Comparison of ENCODE assay signal across 10 cellular contexts in the genomic region with DNA sequence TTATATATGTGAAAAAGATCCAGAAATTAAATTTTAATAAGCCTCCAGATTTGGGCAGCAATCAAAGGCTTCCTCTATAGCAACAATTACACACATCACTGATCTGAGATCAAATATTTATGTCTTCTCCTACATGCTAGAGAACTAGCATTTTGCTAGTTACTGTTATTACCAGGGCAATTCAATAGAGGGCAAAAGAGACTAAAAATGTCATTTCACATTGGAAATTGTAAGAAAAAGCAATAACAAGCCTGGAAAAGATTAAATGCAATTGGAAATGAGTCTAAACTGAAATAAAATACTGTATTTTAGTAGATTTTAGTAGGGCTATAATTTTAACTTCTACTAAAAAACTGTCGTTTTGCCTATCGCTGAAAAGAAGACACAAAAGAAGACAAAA. TPM values are rescaled to one million over a fixed set of nuclear protein-coding genes. Genes with fewer than 3 reads are reported as not detected.
DNase-seq lines count a peak whose midpoint lies in the region; ATAC-seq, FAIRE-seq and TF ChIP-seq lines count a peak whose summit lies in the region.
"Had no signal": no experiment of that assay in that cellular context is flagged by ENCODE, and none has a peak within 500 bp of the region (broad histone marks: within the 10 kb centered on the region; RNA-seq: fewer than 3 reads in every experiment).

No MANE protein-coding gene starts in this region.

- peak; percentile 80 for FAIRE-seq in A204.1 (lab: Jason Lieb, UNC)

- H3K4me2 ChIP-seq in GM23248 (ENCODE audit: unreplicated experiment), result no peak overlapping the region

- intact Hi-C loops in natural killer cell (cut with micrococcal nuclease), result no loop called here

- no peaks in the 10 kb centered on the region for H3K9me2 ChIP-seq in GM23248 (ENCODE audit: insufficient read depth)

- no peaks in the 10 kb centered on the region for H3K4me1 Mint-ChIP-seq in natural killer cell

- no peak overlapping the region for H3K27ac Mint-ChIP-seq in natural killer cell

- no peaks in the 10 kb centered on the region for H3F3A ChIP-seq in GM23248 (ENCODE audit: insufficient read depth)

- H3K9ac ChIP-seq in GM23248, result no peak overlapping the region

- no peak overlapping the region for H3K4me3 Mint-ChIP-seq in natural killer cell

- no peaks in the 10 kb centered on the region for H3K27me3 ChIP-seq in GM23248 (replicated peaks; ENCODE audit: insufficient read depth)

- no peaks in the 10 kb centered on the region for H3K36me3 ChIP-seq in GM23248 (ENCODE audit: low read depth)

- H3K4me3 ChIP-seq in GM23248, result no peak overlapping the region

- H3K4me1 ChIP-seq in GM23248 (ENCODE audit: insufficient read depth), result no peaks in the 10 kb centered on the region

- H3K79me2 ChIP-seq in GM23248 (ENCODE audit: insufficient read depth), result no peaks in the 10 kb centered on the region

- no peaks in the 10 kb centered on the region for H3K9me3 ChIP-seq in GM23248 (ENCODE audit: low read depth)

- DNase-seq in GM23248 (peak; percentile 37), inferior parietal cortex (ENCODE audit: extremely low spot score) (peak; percentile 29), LoVo (ENCODE audit: low spot score) (no peak), natural killer cell (no peak), NCI-H526 (lab: John Stamatoyannopoulos, UW) (no peak)
- DNase-seq: COR-L47; stimulated activated CD4-positive, alpha-beta T cell treated with anti-CD3 and anti-CD28 coated beads, Interleukin-15, amount 100 ng/mL, for 24 hours had no signal

- no peak overlapping the region for H3K27ac ChIP-seq in GM23248
- no peak overlapping the region for H3K27ac ChIP-seq in VCaP

- 39 to 61% methylated on average over 2 of the region's 2 CpGs for WGBS in GM23248 (ENCODE audit: low coverage in 1 of 2, low lambda C conversion rate in 2 of 2, missing lambda C conversion rate in 2 of 2), 2 experiments

- in situ Hi-C loops in GM23248 (cut with MboI), result loop anchor here (10.0 to 25.0 kb wide), 2 partner anchors 212 to 554 kb away; a partner anchor contains a TSS

- no peaks in the 10 kb centered on the region for H4K20me1 ChIP-seq in GM23248 (ENCODE audit: insufficient read depth)

- H3K36me3 Mint-ChIP-seq in natural killer cell, result peaks cover 10% of the 10 kb centered on the region

- ATAC-seq in GM19395 (IDR thresholded peaks at IDR 0.05; ENCODE audit: unreplicated experiment) (no peak), natural killer cell (no peak)

- H3K9me3 Mint-ChIP-seq in natural killer cell, result peaks cover 2 to 6% of the 10 kb centered on the region in 2 donors

- H3K27me3 Mint-ChIP-seq in natural killer cell (ENCODE audit: low read depth in 2 of 2), result no peaks in the 10 kb centered on the region

- TF ChIP-seq CTCF in VCaP (conservative IDR thresholded peaks at IDR 0.05), result peak; percentile 69
- no peak for TF ChIP-seq CTCF in natural killer cell (IDR thresholded peaks at IDR 0.05)

- no peak overlapping the region for H2AFZ ChIP-seq in GM23248

RNA-seq across cellular contexts. Expression of a gene that starts 32.6 kb away (rescaled TPM):
- total RNA-seq in GM23248 (2014; rRNA removed; shearing (Covaris generic)), result 65.4 and 75.4 TPM in 2 replicates
- polyA plus RNA-seq in GM23248 (2016; fragmentation: Nextera tagmentation; extraction: Ambion mirVana), result 48.4 and 50.1 TPM in 2 replicates
- 10 to 100 TPM; 26.6 to 31.0 (median 30.4) TPM for total RNA-seq in natural killer cell

Comparison
In these comparisons a context has a peak if more than half of its experiments do, and no peak if none do; other contexts are left out.
1. DNase-seq: peak in GM23248 (single experiment) and inferior parietal cortex (single experiment); none in LoVo (single experiment), natural killer cell (single experiment) and NCI-H526 (0 of 2).